Comparison of ENCODE assay signal across 1 cellular context in genomic region chr17:82022981-82023446, GRCh38.
TF ChIP-seq lines count a peak whose summit lies in the region.

Gene LRRC45 (plus strand): TSS chr17:82023305. CDS start chr17:82023644, 339 bp downstream.

TF ChIP-seq in HepG2, 621 proteins besides CTCF, POLR2A, EP300 and RAD21 (continued from another document and continues in another):
- peak; percentile 67; the same call in 1 of the 2 replicates for TF ChIP-seq MNT (IDR thresholded peaks at IDR 0.05)
- TF ChIP-seq, protein P1, sequence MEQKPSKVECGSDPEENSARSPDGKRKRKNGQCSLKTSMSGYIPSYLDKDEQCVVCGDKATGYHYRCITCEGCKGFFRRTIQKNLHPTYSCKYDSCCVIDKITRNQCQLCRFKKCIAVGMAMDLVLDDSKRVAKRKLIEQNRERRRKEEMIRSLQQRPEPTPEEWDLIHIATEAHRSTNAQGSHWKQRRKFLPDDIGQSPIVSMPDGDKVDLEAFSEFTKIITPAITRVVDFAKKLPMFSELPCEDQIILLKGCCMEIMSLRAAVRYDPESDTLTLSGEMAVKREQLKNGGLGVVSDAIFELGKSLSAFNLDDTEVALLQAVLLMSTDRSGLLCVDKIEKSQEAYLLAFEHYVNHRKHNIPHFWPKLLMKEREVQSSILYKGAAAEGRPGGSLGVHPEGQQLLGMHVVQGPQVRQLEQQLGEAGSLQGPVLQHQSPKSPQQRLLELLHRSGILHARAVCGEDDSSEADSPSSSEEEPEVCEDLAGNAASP (CRISPR knock-in tag; IDR thresholded peaks at IDR 0.05; ENCODE audit: borderline replicate concordance) = 0 out of 2 replicates have a peak, but pooled peaks have one; percentile 4
- peak; percentile 25; the same call in 1 of the 2 replicates for TF ChIP-seq ZNF670 (CRISPR knock-in tag; IDR thresholded peaks at IDR 0.05; ENCODE audit: borderline replicate concordance)
- TF ChIP-seq ZNF138 (CRISPR knock-in tag; IDR thresholded peaks at IDR 0.05; ENCODE audit: low read depth) = 0 out of 2 replicates have a peak, but pooled peaks have one; percentile 39
- TF ChIP-seq PCBP1 (IDR thresholded peaks at IDR 0.05; ENCODE audit: borderline replicate concordance, low read depth, low read length) = 0 out of 2 replicates have a peak, but pooled peaks have one; percentile 89
- peak; percentile 22; the same call in 1 of the 2 replicates for TF ChIP-seq PHF20 (CRISPR knock-in tag; IDR thresholded peaks at IDR 0.05)
- peak; percentile 77 for TF ChIP-seq GABPB1 (CRISPR knock-in tag; IDR thresholded peaks at IDR 0.05)
- TF ChIP-seq, protein P2, sequence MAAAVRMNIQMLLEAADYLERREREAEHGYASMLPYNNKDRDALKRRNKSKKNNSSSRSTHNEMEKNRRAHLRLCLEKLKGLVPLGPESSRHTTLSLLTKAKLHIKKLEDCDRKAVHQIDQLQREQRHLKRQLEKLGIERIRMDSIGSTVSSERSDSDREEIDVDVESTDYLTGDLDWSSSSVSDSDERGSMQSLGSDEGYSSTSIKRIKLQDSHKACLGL (CRISPR knock-in tag; IDR thresholded peaks at IDR 0.05) = no peak
- TF ChIP-seq RBM39 (IDR thresholded peaks at IDR 0.05; ENCODE audit: low read depth, low read length, poor library complexity, severe bottlenecking) = peak; percentile 73
- peak; percentile 99 for TF ChIP-seq SP4 (CRISPR knock-in tag; IDR thresholded peaks at IDR 0.05)
- TF ChIP-seq ZFY (CRISPR knock-in tag; IDR thresholded peaks at IDR 0.05) = 0 out of 2 replicates have a peak, but pooled peaks have one; percentile 59
- TF ChIP-seq, protein P3, sequence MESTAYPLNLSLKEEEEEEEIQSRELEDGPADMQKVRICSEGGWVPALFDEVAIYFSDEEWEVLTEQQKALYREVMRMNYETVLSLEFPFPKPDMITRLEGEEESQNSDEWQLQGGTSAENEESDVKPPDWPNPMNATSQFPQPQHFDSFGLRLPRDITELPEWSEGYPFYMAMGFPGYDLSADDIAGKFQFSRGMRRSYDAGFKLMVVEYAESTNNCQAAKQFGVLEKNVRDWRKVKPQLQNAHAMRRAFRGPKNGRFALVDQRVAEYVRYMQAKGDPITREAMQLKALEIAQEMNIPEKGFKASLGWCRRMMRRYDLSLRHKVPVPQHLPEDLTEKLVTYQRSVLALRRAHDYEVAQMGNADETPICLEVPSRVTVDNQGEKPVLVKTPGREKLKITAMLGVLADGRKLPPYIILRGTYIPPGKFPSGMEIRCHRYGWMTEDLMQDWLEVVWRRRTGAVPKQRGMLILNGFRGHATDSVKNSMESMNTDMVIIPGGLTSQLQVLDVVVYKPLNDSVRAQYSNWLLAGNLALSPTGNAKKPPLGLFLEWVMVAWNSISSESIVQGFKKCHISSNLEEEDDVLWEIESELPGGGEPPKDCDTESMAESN (CRISPR knock-in tag; conservative IDR thresholded peaks at IDR 0.05) = 0 out of 2 replicates have a peak, but pooled peaks have one; percentile 28
- TF ChIP-seq ZNF879 (CRISPR knock-in tag; IDR thresholded peaks at IDR 0.05) = peak; percentile 60; the same call in 1 of the 2 replicates
- peak; percentile 78 for TF ChIP-seq YEATS2 (CRISPR knock-in tag; IDR thresholded peaks at IDR 0.05; ENCODE audit: borderline replicate concordance)
- TF ChIP-seq, protein P4, sequence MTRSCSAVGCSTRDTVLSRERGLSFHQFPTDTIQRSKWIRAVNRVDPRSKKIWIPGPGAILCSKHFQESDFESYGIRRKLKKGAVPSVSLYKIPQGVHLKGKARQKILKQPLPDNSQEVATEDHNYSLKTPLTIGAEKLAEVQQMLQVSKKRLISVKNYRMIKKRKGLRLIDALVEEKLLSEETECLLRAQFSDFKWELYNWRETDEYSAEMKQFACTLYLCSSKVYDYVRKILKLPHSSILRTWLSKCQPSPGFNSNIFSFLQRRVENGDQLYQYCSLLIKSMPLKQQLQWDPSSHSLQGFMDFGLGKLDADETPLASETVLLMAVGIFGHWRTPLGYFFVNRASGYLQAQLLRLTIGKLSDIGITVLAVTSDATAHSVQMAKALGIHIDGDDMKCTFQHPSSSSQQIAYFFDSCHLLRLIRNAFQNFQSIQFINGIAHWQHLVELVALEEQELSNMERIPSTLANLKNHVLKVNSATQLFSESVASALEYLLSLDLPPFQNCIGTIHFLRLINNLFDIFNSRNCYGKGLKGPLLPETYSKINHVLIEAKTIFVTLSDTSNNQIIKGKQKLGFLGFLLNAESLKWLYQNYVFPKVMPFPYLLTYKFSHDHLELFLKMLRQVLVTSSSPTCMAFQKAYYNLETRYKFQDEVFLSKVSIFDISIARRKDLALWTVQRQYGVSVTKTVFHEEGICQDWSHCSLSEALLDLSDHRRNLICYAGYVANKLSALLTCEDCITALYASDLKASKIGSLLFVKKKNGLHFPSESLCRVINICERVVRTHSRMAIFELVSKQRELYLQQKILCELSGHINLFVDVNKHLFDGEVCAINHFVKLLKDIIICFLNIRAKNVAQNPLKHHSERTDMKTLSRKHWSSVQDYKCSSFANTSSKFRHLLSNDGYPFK (CRISPR knock-in tag; IDR thresholded peaks at IDR 0.05; ENCODE audit: borderline replicate concordance) = 0 out of 2 replicates have a peak, but pooled peaks have one; percentile 11
- 0 out of 2 replicates have a peak, but pooled peaks have one; percentile 21 for TF ChIP-seq MEF2D (CRISPR knock-in tag; IDR thresholded peaks at IDR 0.05)
- TF ChIP-seq, protein P5, sequence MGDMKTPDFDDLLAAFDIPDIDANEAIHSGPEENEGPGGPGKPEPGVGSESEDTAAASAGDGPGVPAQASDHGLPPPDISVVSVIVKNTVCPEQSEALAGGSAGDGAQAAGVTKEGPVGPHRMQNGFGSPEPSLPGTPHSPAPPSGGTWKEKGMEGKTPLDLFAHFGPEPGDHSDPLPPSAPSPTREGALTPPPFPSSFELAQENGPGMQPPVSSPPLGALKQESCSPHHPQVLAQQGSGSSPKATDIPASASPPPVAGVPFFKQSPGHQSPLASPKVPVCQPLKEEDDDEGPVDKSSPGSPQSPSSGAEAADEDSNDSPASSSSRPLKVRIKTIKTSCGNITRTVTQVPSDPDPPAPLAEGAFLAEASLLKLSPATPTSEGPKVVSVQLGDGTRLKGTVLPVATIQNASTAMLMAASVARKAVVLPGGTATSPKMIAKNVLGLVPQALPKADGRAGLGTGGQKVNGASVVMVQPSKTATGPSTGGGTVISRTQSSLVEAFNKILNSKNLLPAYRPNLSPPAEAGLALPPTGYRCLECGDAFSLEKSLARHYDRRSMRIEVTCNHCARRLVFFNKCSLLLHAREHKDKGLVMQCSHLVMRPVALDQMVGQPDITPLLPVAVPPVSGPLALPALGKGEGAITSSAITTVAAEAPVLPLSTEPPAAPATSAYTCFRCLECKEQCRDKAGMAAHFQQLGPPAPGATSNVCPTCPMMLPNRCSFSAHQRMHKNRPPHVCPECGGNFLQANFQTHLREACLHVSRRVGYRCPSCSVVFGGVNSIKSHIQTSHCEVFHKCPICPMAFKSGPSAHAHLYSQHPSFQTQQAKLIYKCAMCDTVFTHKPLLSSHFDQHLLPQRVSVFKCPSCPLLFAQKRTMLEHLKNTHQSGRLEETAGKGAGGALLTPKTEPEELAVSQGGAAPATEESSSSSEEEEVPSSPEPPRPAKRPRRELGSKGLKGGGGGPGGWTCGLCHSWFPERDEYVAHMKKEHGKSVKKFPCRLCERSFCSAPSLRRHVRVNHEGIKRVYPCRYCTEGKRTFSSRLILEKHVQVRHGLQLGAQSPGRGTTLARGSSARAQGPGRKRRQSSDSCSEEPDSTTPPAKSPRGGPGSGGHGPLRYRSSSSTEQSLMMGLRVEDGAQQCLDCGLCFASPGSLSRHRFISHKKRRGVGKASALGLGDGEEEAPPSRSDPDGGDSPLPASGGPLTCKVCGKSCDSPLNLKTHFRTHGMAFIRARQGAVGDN (CRISPR knock-in tag; IDR thresholded peaks at IDR 0.05) = peak; percentile 4
- TF ChIP-seq, protein P6, sequence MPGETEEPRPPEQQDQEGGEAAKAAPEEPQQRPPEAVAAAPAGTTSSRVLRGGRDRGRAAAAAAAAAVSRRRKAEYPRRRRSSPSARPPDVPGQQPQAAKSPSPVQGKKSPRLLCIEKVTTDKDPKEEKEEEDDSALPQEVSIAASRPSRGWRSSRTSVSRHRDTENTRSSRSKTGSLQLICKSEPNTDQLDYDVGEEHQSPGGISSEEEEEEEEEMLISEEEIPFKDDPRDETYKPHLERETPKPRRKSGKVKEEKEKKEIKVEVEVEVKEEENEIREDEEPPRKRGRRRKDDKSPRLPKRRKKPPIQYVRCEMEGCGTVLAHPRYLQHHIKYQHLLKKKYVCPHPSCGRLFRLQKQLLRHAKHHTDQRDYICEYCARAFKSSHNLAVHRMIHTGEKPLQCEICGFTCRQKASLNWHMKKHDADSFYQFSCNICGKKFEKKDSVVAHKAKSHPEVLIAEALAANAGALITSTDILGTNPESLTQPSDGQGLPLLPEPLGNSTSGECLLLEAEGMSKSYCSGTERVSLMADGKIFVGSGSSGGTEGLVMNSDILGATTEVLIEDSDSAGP (CRISPR knock-in tag; IDR thresholded peaks at IDR 0.05; ENCODE audit: borderline replicate concordance) = 0 out of 2 replicates have a peak, but pooled peaks have one; percentile 5
- TF ChIP-seq, protein P7, sequence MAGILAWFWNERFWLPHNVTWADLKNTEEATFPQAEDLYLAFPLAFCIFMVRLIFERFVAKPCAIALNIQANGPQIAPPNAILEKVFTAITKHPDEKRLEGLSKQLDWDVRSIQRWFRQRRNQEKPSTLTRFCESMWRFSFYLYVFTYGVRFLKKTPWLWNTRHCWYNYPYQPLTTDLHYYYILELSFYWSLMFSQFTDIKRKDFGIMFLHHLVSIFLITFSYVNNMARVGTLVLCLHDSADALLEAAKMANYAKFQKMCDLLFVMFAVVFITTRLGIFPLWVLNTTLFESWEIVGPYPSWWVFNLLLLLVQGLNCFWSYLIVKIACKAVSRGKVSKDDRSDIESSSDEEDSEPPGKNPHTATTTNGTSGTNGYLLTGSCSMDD (CRISPR knock-in tag; IDR thresholded peaks at IDR 0.05) = no peak
- TF ChIP-seq GABPA (IDR thresholded peaks at IDR 0.05; ENCODE audit: low read depth, low read length) = no peak
- peak; percentile 56; the same call in 1 of the 2 replicates for TF ChIP-seq GABPA (CRISPR knock-in tag; IDR thresholded peaks at IDR 0.05; ENCODE audit: low read depth)
- 0 out of 2 replicates have a peak, but pooled peaks have one; percentile 2 for TF ChIP-seq GATAD2A (CRISPR knock-in tag; IDR thresholded peaks at IDR 0.05)
- TF ChIP-seq, protein P8, sequence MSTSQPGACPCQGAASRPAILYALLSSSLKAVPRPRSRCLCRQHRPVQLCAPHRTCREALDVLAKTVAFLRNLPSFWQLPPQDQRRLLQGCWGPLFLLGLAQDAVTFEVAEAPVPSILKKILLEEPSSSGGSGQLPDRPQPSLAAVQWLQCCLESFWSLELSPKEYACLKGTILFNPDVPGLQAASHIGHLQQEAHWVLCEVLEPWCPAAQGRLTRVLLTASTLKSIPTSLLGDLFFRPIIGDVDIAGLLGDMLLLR (CRISPR knock-in tag; IDR thresholded peaks at IDR 0.05) = no peak
- peak; percentile 88 for TF ChIP-seq CREM (IDR thresholded peaks at IDR 0.05)
- no peak for TF ChIP-seq CREM (CRISPR knock-in tag; IDR thresholded peaks at IDR 0.05)
- peak; percentile 77 for TF ChIP-seq HNRNPLL (IDR thresholded peaks at IDR 0.05; ENCODE audit: low read depth, low read length, poor library complexity, severe bottlenecking)
- peak; percentile 47; the same call in 1 of the 2 replicates for TF ChIP-seq ZFP36L1 (CRISPR knock-in tag; IDR thresholded peaks at IDR 0.05)
- TF ChIP-seq E2F5 (CRISPR knock-in tag; conservative IDR thresholded peaks at IDR 0.05) = peak; percentile 51; the same call in 1 of the 2 replicates
- peak; percentile 41 for TF ChIP-seq ASH2L (IDR thresholded peaks at IDR 0.05; ENCODE audit: insufficient read length, low read depth, low read length)
- TF ChIP-seq SP5 (CRISPR knock-in tag; IDR thresholded peaks at IDR 0.05; ENCODE audit: borderline replicate concordance, low read depth) = peak; percentile 63; the same call in 1 of the 2 replicates
- TF ChIP-seq SAP130 (CRISPR knock-in tag; IDR thresholded peaks at IDR 0.05; ENCODE audit: low read depth) = peak; percentile 21
- TF ChIP-seq, protein P9, sequence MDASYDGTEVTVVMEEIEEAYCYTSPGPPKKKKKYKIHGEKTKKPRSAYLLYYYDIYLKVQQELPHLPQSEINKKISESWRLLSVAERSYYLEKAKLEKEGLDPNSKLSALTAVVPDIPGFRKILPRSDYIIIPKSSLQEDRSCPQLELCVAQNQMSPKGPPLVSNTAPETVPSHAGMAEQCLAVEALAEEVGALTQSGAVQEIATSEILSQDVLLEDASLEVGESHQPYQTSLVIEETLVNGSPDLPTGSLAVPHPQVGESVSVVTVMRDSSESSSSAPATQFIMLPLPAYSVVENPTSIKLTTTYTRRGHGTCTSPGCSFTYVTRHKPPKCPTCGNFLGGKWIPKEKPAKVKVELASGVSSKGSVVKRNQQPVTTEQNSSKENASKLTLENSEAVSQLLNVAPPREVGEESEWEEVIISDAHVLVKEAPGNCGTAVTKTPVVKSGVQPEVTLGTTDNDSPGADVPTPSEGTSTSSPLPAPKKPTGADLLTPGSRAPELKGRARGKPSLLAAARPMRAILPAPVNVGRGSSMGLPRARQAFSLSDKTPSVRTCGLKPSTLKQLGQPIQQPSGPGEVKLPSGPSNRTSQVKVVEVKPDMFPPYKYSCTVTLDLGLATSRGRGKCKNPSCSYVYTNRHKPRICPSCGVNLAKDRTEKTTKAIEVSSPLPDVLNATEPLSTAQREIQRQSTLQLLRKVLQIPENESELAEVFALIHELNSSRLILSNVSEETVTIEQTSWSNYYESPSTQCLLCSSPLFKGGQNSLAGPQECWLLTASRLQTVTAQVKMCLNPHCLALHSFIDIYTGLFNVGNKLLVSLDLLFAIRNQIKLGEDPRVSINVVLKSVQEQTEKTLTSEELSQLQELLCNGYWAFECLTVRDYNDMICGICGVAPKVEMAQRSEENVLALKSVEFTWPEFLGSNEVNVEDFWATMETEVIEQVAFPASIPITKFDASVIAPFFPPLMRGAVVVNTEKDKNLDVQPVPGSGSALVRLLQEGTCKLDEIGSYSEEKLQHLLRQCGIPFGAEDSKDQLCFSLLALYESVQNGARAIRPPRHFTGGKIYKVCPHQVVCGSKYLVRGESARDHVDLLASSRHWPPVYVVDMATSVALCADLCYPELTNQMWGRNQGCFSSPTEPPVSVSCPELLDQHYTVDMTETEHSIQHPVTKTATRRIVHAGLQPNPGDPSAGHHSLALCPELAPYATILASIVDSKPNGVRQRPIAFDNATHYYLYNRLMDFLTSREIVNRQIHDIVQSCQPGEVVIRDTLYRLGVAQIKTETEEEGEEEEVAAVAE (CRISPR knock-in tag; IDR thresholded peaks at IDR 0.05; ENCODE audit: borderline replicate concordance) = 0 out of 2 replicates have a peak, but pooled peaks have one; percentile 73
